In genomic region chr12:121494093-121494787, GRCh38 we compare ENCODE assay signal across 8 cellular contexts.
A peak's percentile ranks its signal among the peaks of the same experiment; 100 is the strongest.
DNase-seq lines count a peak whose midpoint lies in the region; ATAC-seq, FAIRE-seq and TF ChIP-seq lines count a peak whose summit lies in the region.

No MANE protein-coding gene starts in this region.

- POLR2A ChIA-PET in A549 (lab: Yijun Ruan, JAX): interaction anchor here (0.6 to 0.9 kb wide), 2 partner anchors 24 to 26 kb away, joined by 3 to 4 read pairs; no protein-coding TSS in a partner anchor

- H3K9me3 ChIP-seq in A549: no peaks in the 10 kb centered on the region

- peak overlapping the region in 1 of 5 donors; percentile 33 for H3K4me3 Mint-ChIP-seq in immature natural killer cell

- no peak overlapping the region for H3K27ac ChIP-seq in A549

- in situ Hi-C loops in GM13977 (cut with MboI; ENCODE audit: low pct_unique_long_range_greater_than_20kb, low sequenced_read_pairs, unreplicated experiment): loop anchor here (10.0 kb wide), 1 partner anchor 191 kb away; no protein-coding TSS in a partner anchor

- TF ChIP-seq CTCF in A549 (IDR thresholded peaks at IDR 0.05): peak; percentile 87
- peak; percentile 81 for TF ChIP-seq CTCF in GM13977 (IDR thresholded peaks at IDR 0.05; ENCODE audit: extremely low read depth, insufficient read depth, missing control alignments)

- peak; percentile 49 to 57 for DNase-seq in A549 (ENCODE audit: low read depth in 1 of 2, low spot score in 1 of 2)
- DNase-seq in GM13977 (ENCODE audit: low spot score): peak; percentile 66
- peak; percentile 23 to 53 (median 41) for DNase-seq in T-helper 2 cell
- DNase-seq in amniotic stem cell (lab: John Stamatoyannopoulos, UW): peak; percentile 8
- DNase-seq in immature natural killer cell: peak; percentile 44 to 54 (median 46)
- peak; percentile 36 to 63 for DNase-seq in stimulated activated CD4-positive, alpha-beta T cell treated with anti-CD3 and anti-CD28 coated beads, Interleukin-4, amount 100 ng/mL, for 4 hours

- 73% methylated on average over 19 of the region's 19 CpGs for WGBS in A549 (ENCODE audit: missing lambda C conversion rate)

- peak; percentile 51 to 84; a peak in 4 of 6 replicates for ATAC-seq in A549
- no peak for ATAC-seq in HG02885 (IDR thresholded peaks at IDR 0.05; ENCODE audit: poor library complexity, unreplicated experiment)
- no peak for ATAC-seq in HG03342 (IDR thresholded peaks at IDR 0.05; ENCODE audit: unreplicated experiment)

- peak; percentile 32 to 54; a peak in 3 of 5 replicates for TF ChIP-seq RAD21 in A549 (conservative IDR thresholded peaks at IDR 0.05 in 1 of 2, IDR thresholded peaks at IDR 0.05 in 1 of 2)

- H3K36me3 Mint-ChIP-seq in immature natural killer cell: peaks cover 0 to 19% (median 14%) of the 10 kb centered on the region in 3 donors

- H3K27me3 Mint-ChIP-seq in immature natural killer cell (ENCODE audit: low read depth in 3 of 3): peaks cover 0 to 4% (median 4%) of the 10 kb centered on the region in 3 donors

- no peak for FAIRE-seq in A549 (lab: Jason Lieb, UNC)

- H3K27ac Mint-ChIP-seq in immature natural killer cell: peak overlapping the region in 1 of 6 donors; percentile 27

- no peaks in the 10 kb centered on the region for H3K4me1 ChIP-seq in A549

- H3K4me2 ChIP-seq in A549: no peak overlapping the region

- H3K4me3 ChIP-seq in A549: no peak overlapping the region

- no peak for TF ChIP-seq EP300 in A549 (IDR thresholded peaks at IDR 0.05)

- peaks cover 37 to 45% of the 10 kb centered on the region in 2 donors for H3K4me1 Mint-ChIP-seq in immature natural killer cell

- no peak for TF ChIP-seq POLR2A in A549 (IDR thresholded peaks at IDR 0.05; ENCODE audit: low read length)

- H3K9me3 Mint-ChIP-seq in immature natural killer cell: no peaks in the 10 kb centered on the region

- CTCF ChIA-PET in A549 (lab: Yijun Ruan, JAX): interaction anchor here (0.6 to 11.0 kb wide), 19 partner anchors 10 to 192 kb away, joined by 3 to 79 read pairs (median 4); partner anchors contain the start of genes MORN3 and ORAI1

TF ChIP-seq in A549, 52 proteins besides CTCF, POLR2A, EP300 and RAD21:
- TF ChIP-seq HOXB5 (CRISPR knock-in tag; IDR thresholded peaks at IDR 0.05): no peak
- TF ChIP-seq SMC3 (IDR thresholded peaks at IDR 0.05): peak; percentile 41; the same call in 2 of the 3 replicates
- no peak for TF ChIP-seq ZFP36 (IDR thresholded peaks at IDR 0.05; ENCODE audit: borderline replicate concordance, partially characterized antibody)
- TF ChIP-seq RNF2 (IDR thresholded peaks at IDR 0.05; ENCODE audit: borderline replicate concordance, low read depth): no peak
- no peak for TF ChIP-seq NR3C1 (IDR thresholded peaks at IDR 0.05)
- TF ChIP-seq HEYL (CRISPR knock-in tag; IDR thresholded peaks at IDR 0.05): no peak

Comparison
In these comparisons a context has a peak if more than half of its experiments do, and no peak if none do; other contexts are left out.
1. ATAC-seq: peak in A549 (2 of 2); none in HG02885 (single experiment) and HG03342 (single experiment).
2. DNase-seq: peak in every context shown above with its lines; median percentile 66 in GM13977; 53 in A549; 50 in stimulated activated CD4-positive, alpha-beta T cell treated with anti-CD3 and anti-CD28 coated beads, Interleukin-4, amount 100 ng/mL, for 4 hours; 46 in immature natural killer cell; 41 in T-helper 2 cell; 8 in amniotic stem cell.